Comparison of ENCODE assay signal across 3 cellular contexts in genomic region chr15:25981114-25981513, GRCh38.
TF ChIP-seq lines count a peak whose summit lies in the region.

No MANE protein-coding gene starts in this region.

TF ChIP-seq in HepG2, 621 proteins besides CTCF, POLR2A, EP300 and RAD21:
- TF ChIP-seq MAFF (IDR thresholded peaks at IDR 0.05; ENCODE audit: low read depth, low read length) (peak; percentile 67), PHB2 (IDR thresholded peaks at IDR 0.05; ENCODE audit: partially characterized antibody) (no peak), MAFK (conservative IDR thresholded peaks at IDR 0.05 in 1 of 2, IDR thresholded peaks at IDR 0.05 in 1 of 2; ENCODE audit: low read length in 2 of 2) (peak; percentile 70 to 82), KDM6A (CRISPR knock-in tag; IDR thresholded peaks at IDR 0.05; ENCODE audit: low read depth) (no peak), ZNF652 (CRISPR knock-in tag; IDR thresholded peaks at IDR 0.05; ENCODE audit: borderline replicate concordance, low read depth) (no peak), MYC (CRISPR knock-in tag; IDR thresholded peaks at IDR 0.05; ENCODE audit: borderline replicate concordance) (no peak)

TF ChIP-seq in GM23338, 12 proteins besides CTCF, POLR2A, EP300 and RAD21 (continues in another document):
- TF ChIP-seq EZH2 (IDR thresholded peaks at IDR 0.05; ENCODE audit: low read depth, unreplicated experiment) (no peak), JUNB (IDR thresholded peaks at IDR 0.05; ENCODE audit: unreplicated experiment) (no peak), NANOG (IDR thresholded peaks at IDR 0.05; ENCODE audit: borderline replicate concordance) (no peak), ETS1 (IDR thresholded peaks at IDR 0.05) (no peak), STAT1 (IDR thresholded peaks at IDR 0.05; ENCODE audit: unreplicated experiment) (no peak), POLR2AphosphoS5 (IDR thresholded peaks at IDR 0.05; ENCODE audit: low read depth) (no peak), ZNF331 (CRISPR knock-in tag; IDR thresholded peaks at IDR 0.05; ENCODE audit: low read depth) (no peak)
- TF ChIP-seq, protein P1, sequence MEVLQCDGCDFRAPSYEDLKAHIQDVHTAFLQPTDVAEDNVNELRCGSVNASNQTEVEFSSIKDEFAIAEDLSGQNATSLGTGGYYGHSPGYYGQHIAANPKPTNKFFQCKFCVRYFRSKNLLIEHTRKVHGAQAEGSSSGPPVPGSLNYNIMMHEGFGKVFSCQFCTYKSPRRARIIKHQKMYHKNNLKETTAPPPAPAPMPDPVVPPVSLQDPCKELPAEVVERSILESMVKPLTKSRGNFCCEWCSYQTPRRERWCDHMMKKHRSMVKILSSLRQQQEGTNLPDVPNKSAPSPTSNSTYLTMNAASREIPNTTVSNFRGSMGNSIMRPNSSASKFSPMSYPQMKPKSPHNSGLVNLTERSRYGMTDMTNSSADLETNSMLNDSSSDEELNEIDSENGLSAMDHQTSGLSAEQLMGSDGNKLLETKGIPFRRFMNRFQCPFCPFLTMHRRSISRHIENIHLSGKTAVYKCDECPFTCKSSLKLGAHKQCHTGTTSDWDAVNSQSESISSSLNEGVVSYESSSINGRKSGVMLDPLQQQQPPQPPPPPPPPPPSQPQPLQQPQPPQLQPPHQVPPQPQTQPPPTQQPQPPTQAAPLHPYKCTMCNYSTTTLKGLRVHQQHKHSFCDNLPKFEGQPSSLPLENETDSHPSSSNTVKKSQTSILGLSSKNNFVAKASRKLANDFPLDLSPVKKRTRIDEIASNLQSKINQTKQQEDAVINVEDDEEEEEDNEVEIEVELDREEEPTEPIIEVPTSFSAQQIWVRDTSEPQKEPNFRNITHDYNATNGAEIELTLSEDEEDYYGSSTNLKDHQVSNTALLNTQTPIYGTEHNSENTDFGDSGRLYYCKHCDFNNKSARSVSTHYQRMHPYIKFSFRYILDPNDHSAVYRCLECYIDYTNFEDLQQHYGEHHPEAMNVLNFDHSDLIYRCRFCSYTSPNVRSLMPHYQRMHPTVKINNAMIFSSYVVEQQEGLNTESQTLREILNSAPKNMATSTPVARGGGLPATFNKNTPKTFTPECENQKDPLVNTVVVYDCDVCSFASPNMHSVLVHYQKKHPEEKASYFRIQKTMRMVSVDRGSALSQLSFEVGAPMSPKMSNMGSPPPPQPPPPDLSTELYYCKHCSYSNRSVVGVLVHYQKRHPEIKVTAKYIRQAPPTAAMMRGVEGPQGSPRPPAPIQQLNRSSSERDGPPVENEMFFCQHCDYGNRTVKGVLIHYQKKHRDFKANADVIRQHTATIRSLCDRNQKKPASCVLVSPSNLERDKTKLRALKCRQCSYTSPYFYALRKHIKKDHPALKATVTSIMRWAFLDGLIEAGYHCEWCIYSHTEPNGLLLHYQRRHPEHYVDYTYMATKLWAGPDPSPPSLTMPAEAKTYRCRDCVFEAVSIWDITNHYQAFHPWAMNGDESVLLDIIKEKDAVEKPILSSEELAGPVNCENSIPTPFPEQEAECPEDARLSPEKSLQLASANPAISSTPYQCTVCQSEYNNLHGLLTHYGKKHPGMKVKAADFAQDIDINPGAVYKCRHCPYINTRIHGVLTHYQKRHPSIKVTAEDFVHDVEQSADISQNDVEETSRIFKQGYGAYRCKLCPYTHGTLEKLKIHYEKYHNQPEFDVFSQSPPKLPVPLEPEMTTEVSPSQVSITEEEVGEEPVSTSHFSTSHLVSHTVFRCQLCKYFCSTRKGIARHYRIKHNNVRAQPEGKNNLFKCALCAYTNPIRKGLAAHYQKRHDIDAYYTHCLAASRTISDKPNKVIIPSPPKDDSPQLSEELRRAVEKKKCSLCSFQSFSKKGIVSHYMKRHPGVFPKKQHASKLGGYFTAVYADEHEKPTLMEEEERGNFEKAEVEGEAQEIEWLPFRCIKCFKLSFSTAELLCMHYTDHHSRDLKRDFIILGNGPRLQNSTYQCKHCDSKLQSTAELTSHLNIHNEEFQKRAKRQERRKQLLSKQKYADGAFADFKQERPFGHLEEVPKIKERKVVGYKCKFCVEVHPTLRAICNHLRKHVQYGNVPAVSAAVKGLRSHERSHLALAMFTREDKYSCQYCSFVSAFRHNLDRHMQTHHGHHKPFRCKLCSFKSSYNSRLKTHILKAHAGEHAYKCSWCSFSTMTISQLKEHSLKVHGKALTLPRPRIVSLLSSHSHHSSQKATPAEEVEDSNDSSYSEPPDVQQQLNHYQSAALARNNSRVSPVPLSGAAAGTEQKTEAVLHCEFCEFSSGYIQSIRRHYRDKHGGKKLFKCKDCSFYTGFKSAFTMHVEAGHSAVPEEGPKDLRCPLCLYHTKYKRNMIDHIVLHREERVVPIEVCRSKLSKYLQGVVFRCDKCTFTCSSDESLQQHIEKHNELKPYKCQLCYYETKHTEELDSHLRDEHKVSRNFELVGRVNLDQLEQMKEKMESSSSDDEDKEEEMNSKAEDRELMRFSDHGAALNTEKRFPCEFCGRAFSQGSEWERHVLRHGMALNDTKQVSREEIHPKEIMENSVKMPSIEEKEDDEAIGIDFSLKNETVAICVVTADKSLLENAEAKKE (CRISPR knock-in tag; IDR thresholded peaks at IDR 0.05) = no peak
- TF ChIP-seq, protein P2, sequence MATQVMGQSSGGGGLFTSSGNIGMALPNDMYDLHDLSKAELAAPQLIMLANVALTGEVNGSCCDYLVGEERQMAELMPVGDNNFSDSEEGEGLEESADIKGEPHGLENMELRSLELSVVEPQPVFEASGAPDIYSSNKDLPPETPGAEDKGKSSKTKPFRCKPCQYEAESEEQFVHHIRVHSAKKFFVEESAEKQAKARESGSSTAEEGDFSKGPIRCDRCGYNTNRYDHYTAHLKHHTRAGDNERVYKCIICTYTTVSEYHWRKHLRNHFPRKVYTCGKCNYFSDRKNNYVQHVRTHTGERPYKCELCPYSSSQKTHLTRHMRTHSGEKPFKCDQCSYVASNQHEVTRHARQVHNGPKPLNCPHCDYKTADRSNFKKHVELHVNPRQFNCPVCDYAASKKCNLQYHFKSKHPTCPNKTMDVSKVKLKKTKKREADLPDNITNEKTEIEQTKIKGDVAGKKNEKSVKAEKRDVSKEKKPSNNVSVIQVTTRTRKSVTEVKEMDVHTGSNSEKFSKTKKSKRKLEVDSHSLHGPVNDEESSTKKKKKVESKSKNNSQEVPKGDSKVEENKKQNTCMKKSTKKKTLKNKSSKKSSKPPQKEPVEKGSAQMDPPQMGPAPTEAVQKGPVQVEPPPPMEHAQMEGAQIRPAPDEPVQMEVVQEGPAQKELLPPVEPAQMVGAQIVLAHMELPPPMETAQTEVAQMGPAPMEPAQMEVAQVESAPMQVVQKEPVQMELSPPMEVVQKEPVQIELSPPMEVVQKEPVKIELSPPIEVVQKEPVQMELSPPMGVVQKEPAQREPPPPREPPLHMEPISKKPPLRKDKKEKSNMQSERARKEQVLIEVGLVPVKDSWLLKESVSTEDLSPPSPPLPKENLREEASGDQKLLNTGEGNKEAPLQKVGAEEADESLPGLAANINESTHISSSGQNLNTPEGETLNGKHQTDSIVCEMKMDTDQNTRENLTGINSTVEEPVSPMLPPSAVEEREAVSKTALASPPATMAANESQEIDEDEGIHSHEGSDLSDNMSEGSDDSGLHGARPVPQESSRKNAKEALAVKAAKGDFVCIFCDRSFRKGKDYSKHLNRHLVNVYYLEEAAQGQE (IDR thresholded peaks at IDR 0.05; ENCODE audit: unreplicated experiment) = no peak

TF ChIP-seq in K562, 482 proteins besides CTCF, POLR2A, EP300 and RAD21:
- TF ChIP-seq SMARCA5 (IDR thresholded peaks at IDR 0.05) (no peak), ZNF316 (IDR thresholded peaks at IDR 0.05) (peak; percentile 28; the same call in 1 of the 2 replicates)
TF ChIP-seq in K562: peak in this region for 1.
